In genomic region chr22:31857247-31857646, GRCh38 we compare ENCODE assay signal across 10 cellular contexts.
DNase-seq lines count a peak whose midpoint lies in the region; ATAC-seq and TF ChIP-seq lines count a peak whose summit lies in the region.
"Had no signal": no experiment of that assay in that cellular context is flagged by ENCODE, and none has a peak within 500 bp of the region (broad histone marks: within the 10 kb centered on the region; RNA-seq: fewer than 3 reads in every experiment).

No MANE protein-coding gene starts in this region.

- intact Hi-C loops in Right ventricle myocardium inferior (cut with DNase I), result no loop called here

- H3K4me3 ChIP-seq in RWPE2 (ENCODE audit: severe bottlenecking), result no peak overlapping the region
- H3K4me3 ChIP-seq in iPS DF 6.9 (ENCODE audit: low read length), result no peak overlapping the region
- no peak overlapping the region for H3K4me3 ChIP-seq in suprapubic skin

- no peak overlapping the region for H3K27ac ChIP-seq in RWPE2 (ENCODE audit: poor library complexity, severe bottlenecking)
- no peak overlapping the region for H3K27ac ChIP-seq in iPS DF 6.9 (ENCODE audit: low read length)
- no peak overlapping the region for H3K27ac ChIP-seq in suprapubic skin

- ATAC-seq in RWPE2 (ENCODE audit: low read depth), result peak; percentile 80
- no peak for ATAC-seq in Right ventricle myocardium inferior

- TF ChIP-seq CTCF in RWPE2 (IDR thresholded peaks at IDR 0.05; ENCODE audit: poor library complexity, severe bottlenecking) (no peak), suprapubic skin (IDR thresholded peaks at IDR 0.05) (no peak)

- H3K27me3 ChIP-seq in RWPE2 (ENCODE audit: insufficient read depth, poor library complexity, severe bottlenecking), result no peaks in the 10 kb centered on the region
- H3K27me3 ChIP-seq in iPS DF 6.9 (ENCODE audit: control insufficient read depth, insufficient read depth, low read length), result no peaks in the 10 kb centered on the region
- H3K27me3 ChIP-seq in suprapubic skin, result no peaks in the 10 kb centered on the region

- H3K36me3 ChIP-seq in RWPE2 (ENCODE audit: low read depth), result peaks cover 4% of the 10 kb centered on the region
- no peaks in the 10 kb centered on the region for H3K36me3 ChIP-seq in iPS DF 6.9 (ENCODE audit: control insufficient read depth, insufficient read depth, low read length)
- peaks cover 56% of the 10 kb centered on the region for H3K36me3 ChIP-seq in suprapubic skin

- no peak for TF ChIP-seq POLR2A in suprapubic skin (IDR thresholded peaks at IDR 0.05)

- no peaks in the 10 kb centered on the region for H3K4me1 ChIP-seq in RWPE2 (ENCODE audit: insufficient read depth, poor library complexity, severe bottlenecking)
- H3K4me1 ChIP-seq in iPS DF 6.9 (ENCODE audit: control insufficient read depth, insufficient read depth, low read length), result no peaks in the 10 kb centered on the region
- no peaks in the 10 kb centered on the region for H3K4me1 ChIP-seq in suprapubic skin

- peak; percentile 55 for DNase-seq in Ammon's horn (ENCODE audit: low spot score)
- DNase-seq in NCI-H128 (lab: John Stamatoyannopoulos, UW; ENCODE audit: unreplicated experiment), result peak; percentile 62
- no peak for DNase-seq in RWPE2 (ENCODE audit: low spot score)
- DNase-seq in iPS DF 6.9 (ENCODE audit: low read depth, low spot score), result peak; percentile 61
- no peak for DNase-seq in suprapubic skin (ENCODE audit: low spot score in 2 of 2)
- no peak for DNase-seq in stimulated activated naive CD4-positive, alpha-beta T cell treated with Interleukin-2 at 50 U/mL for 16 hours (lab: John Stamatoyannopoulos, UW)
- DNase-seq in Right ventricle myocardium inferior (ENCODE audit: missing footprints), result no peak
- no peak for DNase-seq in activated effector memory CD4-positive, alpha-beta T cell treated with anti-CD3 and anti-CD28 coated beads, Interleukin-2, amount 50 U/mL, for 16 hours
- DNase-seq: GF-D8, NCI-H446 had no signal

- WGBS in iPS DF 6.9 (ENCODE audit: insufficient coverage, insufficient read length), result no CpG with 5 or more reads among the region's 9 CpGs
- 63% methylated on average over 9 of the region's 9 CpGs for WGBS in suprapubic skin

- H3K9me3 ChIP-seq in RWPE2 (ENCODE audit: severe bottlenecking), result no peaks in the 10 kb centered on the region
- no peaks in the 10 kb centered on the region for H3K9me3 ChIP-seq in iPS DF 6.9 (ENCODE audit: control insufficient read depth, insufficient read depth, low read length)
- no peaks in the 10 kb centered on the region for H3K9me3 ChIP-seq in suprapubic skin

- no peak for TF ChIP-seq EP300 in suprapubic skin (IDR thresholded peaks at IDR 0.05)

Comparison
In these comparisons a context has a peak if more than half of its experiments do, and no peak if none do; other contexts are left out.
1. DNase-seq: peak in Ammon's horn (single experiment), NCI-H128 (single experiment) and iPS DF 6.9 (single experiment); none in RWPE2 (single experiment), suprapubic skin (0 of 2), stimulated activated naive CD4-positive, alpha-beta T cell treated with Interleukin-2 at 50 U/mL for 16 hours (single experiment), Right ventricle myocardium inferior (single experiment) and activated effector memory CD4-positive, alpha-beta T cell treated with anti-CD3 and anti-CD28 coated beads, Interleukin-2, amount 50 U/mL, for 16 hours (single experiment).